12 cellular contexts compared by ENCODE assay signal in genomic region chr12:110304061-110304551, GRCh38. TPM values are rescaled to one million over a fixed set of nuclear protein-coding genes. Genes with fewer than 3 reads are reported as not detected.
DNase-seq lines count a peak whose midpoint lies in the region; ATAC-seq and TF ChIP-seq lines count a peak whose summit lies in the region.
"Had no signal": no experiment of that assay in that cellular context is flagged by ENCODE, and none has a peak within 500 bp of the region (broad histone marks: within the 10 kb centered on the region; RNA-seq: fewer than 3 reads in every experiment).

No MANE protein-coding gene starts in this region.

- DNase-seq in CD8-positive, alpha-beta T cell, result no peak
- DNase-seq in RWPE1 (ENCODE audit: low spot score) (peak; percentile 64), caudate nucleus (lab: John Stamatoyannopoulos, UW) (no peak), mesothelial cell of epicardium (ENCODE audit: low spot score in 2 of 2, unreplicated experiment in 2 of 2) (no peak), C1 segment of cervical spinal cord (lab: John Stamatoyannopoulos, UW) (no peak), GM10248 (ENCODE audit: extremely low spot score) (no peak), NCI-H69 (lab: John Stamatoyannopoulos, UW) (no peak)
- DNase-seq: left ventricle myocardium superior; NCI-H1105; NK-92 treated with Interleukin-12 subunit alpha and Interleukin-12 subunit beta, amount 100 ng/mL, for 24 hours; thyroid gland had no signal

- peaks cover 62% of the 10 kb centered on the region for H3K4me1 Mint-ChIP-seq in CD8-positive, alpha-beta T cell (ENCODE audit: low read depth)
- H3K4me1 Mint-ChIP-seq in mesothelial cell of epicardium, result peaks cover 8% of the 10 kb centered on the region

- TF ChIP-seq CTCF in CD8-positive, alpha-beta T cell (IDR thresholded peaks at IDR 0.05), result no peak
- TF ChIP-seq CTCF in RWPE1 (conservative IDR thresholded peaks at IDR 0.05; ENCODE audit: low read depth) (no peak), mesothelial cell of epicardium (IDR thresholded peaks at IDR 0.05; ENCODE audit: unreplicated experiment) (no peak), GM10248 (IDR thresholded peaks at IDR 0.05; ENCODE audit: control extremely low read depth, extremely low read depth, low read depth, missing control alignments) (no peak)

- CTCF ChIA-PET in CD8-positive, alpha-beta T cell (lab: Charles Lee), result no interaction called here
- CTCF ChIA-PET in RWPE1 (lab: Yijun Ruan, JAX), result interaction anchor here (0.5 kb wide), 1 partner anchor 102 kb away, joined by 4 read pairs; no protein-coding TSS in a partner anchor
- CTCF ChIA-PET in GM10248 (lab: Yijun Ruan, JAX), result no interaction called here

- H3K4me1 ChIP-seq in CD8-positive, alpha-beta T cell (ENCODE audit: insufficient read depth, low read length), result peaks cover 13% of the 10 kb centered on the region

- H3K27me3 Mint-ChIP-seq in CD8-positive, alpha-beta T cell (ENCODE audit: low read depth), result no peaks in the 10 kb centered on the region
- H3K27me3 Mint-ChIP-seq in mesothelial cell of epicardium (ENCODE audit: low read depth), result no peaks in the 10 kb centered on the region

- H3K27ac ChIP-seq in CD8-positive, alpha-beta T cell (ENCODE audit: low read depth, low read length), result no peak overlapping the region
- H3K27ac ChIP-seq in RWPE1 (peak overlapping the region; percentile 95), caudate nucleus (ENCODE audit: low read depth, low read length) (peak overlapping the region; percentile 26)
- H3K27ac ChIP-seq: thyroid gland had no signal

- H3K4me3 ChIP-seq in CD8-positive, alpha-beta T cell (ENCODE audit: low read depth, low read length), result no peak overlapping the region
- H3K4me3 ChIP-seq: thyroid gland had no signal

- no peaks in the 10 kb centered on the region for H3K27me3 ChIP-seq in CD8-positive, alpha-beta T cell (ENCODE audit: insufficient read depth, low read length)
- H3K27me3 ChIP-seq: thyroid gland had no signal

- peaks cover 81% of the 10 kb centered on the region for H3K36me3 Mint-ChIP-seq in CD8-positive, alpha-beta T cell
- H3K36me3 Mint-ChIP-seq in mesothelial cell of epicardium, result peaks cover 43% of the 10 kb centered on the region

- peak overlapping the region; percentile 24 for H3K27ac Mint-ChIP-seq in CD8-positive, alpha-beta T cell
- peak overlapping the region; percentile 47 for H3K27ac Mint-ChIP-seq in mesothelial cell of epicardium

- no peak overlapping the region for H3K4me3 Mint-ChIP-seq in CD8-positive, alpha-beta T cell
- H3K4me3 Mint-ChIP-seq in mesothelial cell of epicardium, result no peak overlapping the region

- no peaks in the 10 kb centered on the region for H3K9me3 Mint-ChIP-seq in CD8-positive, alpha-beta T cell
- H3K9me3 Mint-ChIP-seq in mesothelial cell of epicardium, result peaks cover 4% of the 10 kb centered on the region

- peaks cover 12% of the 10 kb centered on the region for H3K36me3 ChIP-seq in CD8-positive, alpha-beta T cell (ENCODE audit: insufficient read depth, low read length)

- no peaks in the 10 kb centered on the region for H3K9me3 ChIP-seq in CD8-positive, alpha-beta T cell (ENCODE audit: low read length)
- H3K9me3 ChIP-seq: thyroid gland had no signal

- intact Hi-C loops in CD8-positive, alpha-beta T cell (cut with DNase I, micrococcal nuclease), result no loop called here

- POLR2A ChIA-PET in CD8-positive, alpha-beta T cell (lab: Charles Lee), result no interaction called here
- POLR2A ChIA-PET in RWPE1 (lab: Yijun Ruan, JAX; ENCODE audit: low non-redundant PET), result no interaction called here
- POLR2A ChIA-PET in GM10248 (lab: Yijun Ruan, JAX), result no interaction called here

- ATAC-seq in CD8-positive, alpha-beta T cell, result no peak
- no peak for ATAC-seq in GM18861 (IDR thresholded peaks at IDR 0.05; ENCODE audit: unreplicated experiment)
- ATAC-seq: left ventricle myocardium superior had no signal

RNA-seq across cellular contexts. Expression of gene ATP2A2, which starts 23.1 kb away (rescaled TPM):
- 100 to 1,000 TPM; 100 to 105 TPM for total RNA-seq in CD8-positive, alpha-beta T cell
- total RNA-seq in mesothelial cell of epicardium, result 179 to 186 TPM (median 182 TPM) in 3 replicates
